8 cellular contexts compared by ENCODE assay signal in genomic region chr14:105892453-105893441, GRCh38.
DNase-seq lines count a peak whose midpoint lies in the region; ATAC-seq and TF ChIP-seq lines count a peak whose summit lies in the region.
"Not testable (repeated sequence)": the region's sequence is repeated elsewhere in the genome, so short reads cannot be mapped to it uniquely, and the experiment has no call there.

No MANE protein-coding gene starts in this region.

- intact Hi-C loops in heart left ventricle (cut with DNase I); right lobe of liver (cut with DNase I); upper lobe of right lung (cut with DNase I): not testable (repeated sequence)

- H3K36me3 ChIP-seq in heart left ventricle, right lobe of liver, upper lobe of right lung: not testable (repeated sequence)

- H3K27me3 ChIP-seq in heart left ventricle, right lobe of liver, upper lobe of right lung: not testable (repeated sequence)

- 69 to 75% (median 72%) methylated on average over 17 to 27 of the region's 27 CpGs for WGBS in heart left ventricle, 4 donors
- WGBS in right lobe of liver (ENCODE audit: insufficient coverage, low coverage, low lambda C conversion rate, missing lambda C conversion rate), result 33% methylated on average over 8 of the region's 27 CpGs

- DNase-seq in H4 (ENCODE audit: low spot score) (peak; percentile 0), heart left ventricle (peak in 3 of 5 donors; percentile 2 to 13 (median 7)), right lobe of liver (peak in 2 of 3 donors; percentile 26 to 39), osteocyte (ENCODE audit: extremely low spot score, unreplicated experiment) (peak; percentile 76), upper lobe of right lung (peak; percentile 62)
- DNase-seq in activated CD4-positive, CD25-positive, alpha-beta regulatory T cell treated with anti-CD3 and anti-CD28 coated beads, Interleukin-2, amount 50 U/mL, for 72 hours, result peak; percentile 16
- peak; percentile 11 for DNase-seq in activated naive CD4-positive, alpha-beta T cell treated with anti-CD3 and anti-CD28 coated beads, Interleukin-2, amount 10 ng/mL, durations not matched to agents 7 days and 5 days

- H3K4me1 Mint-ChIP-seq in activated naive CD4-positive, alpha-beta T cell treated with anti-CD3 and anti-CD28 coated beads, Interleukin-2, amount 10 ng/mL, durations not matched to agents 7 days and 5 days, result peaks cover 40% of the 10 kb centered on the region
- not testable (repeated sequence) for H3K4me1 Mint-ChIP-seq in osteocyte (ENCODE audit: unreplicated experiment); stimulated activated memory B cell treated with anti-CD40 and anti-IgM and Interleukin-4, amounts not matched to agents 10 μg/mL and 1 μg/mL and 100 μg/mL, for 72 hours

- not testable (repeated sequence) for H3K4me1 ChIP-seq in heart left ventricle, right lobe of liver, upper lobe of right lung

- not testable (repeated sequence) for H3K36me3 Mint-ChIP-seq in activated naive CD4-positive, alpha-beta T cell treated with anti-CD3 and anti-CD28 coated beads, Interleukin-2, amount 10 ng/mL, durations not matched to agents 7 days and 5 days; osteocyte (ENCODE audit: unreplicated experiment); stimulated activated memory B cell treated with anti-CD40 and anti-IgM and Interleukin-4, amounts not matched to agents 10 μg/mL and 1 μg/mL and 100 μg/mL, for 72 hours

- not testable (repeated sequence) for H3K27ac Mint-ChIP-seq in activated naive CD4-positive, alpha-beta T cell treated with anti-CD3 and anti-CD28 coated beads, Interleukin-2, amount 10 ng/mL, durations not matched to agents 7 days and 5 days; osteocyte (ENCODE audit: unreplicated experiment); stimulated activated memory B cell treated with anti-CD40 and anti-IgM and Interleukin-4, amounts not matched to agents 10 μg/mL and 1 μg/mL and 100 μg/mL, for 72 hours

- not testable (repeated sequence) for TF ChIP-seq POLR2A in heart left ventricle (IDR thresholded peaks at IDR 0.05); right lobe of liver (IDR thresholded peaks at IDR 0.05)

- H3K27ac ChIP-seq in heart left ventricle, right lobe of liver, upper lobe of right lung: not testable (repeated sequence)

- CTCF ChIA-PET in activated naive CD4-positive, alpha-beta T cell treated with anti-CD3 and anti-CD28 coated beads, Interleukin-2, amount 10 ng/mL, durations not matched to agents 7 days and 5 days (lab: Charles Lee), result not testable (repeated sequence)

- H3K9me3 ChIP-seq in heart left ventricle, right lobe of liver, upper lobe of right lung: not testable (repeated sequence)

- TF ChIP-seq CTCF in heart left ventricle (IDR thresholded peaks at IDR 0.05); right lobe of liver (IDR thresholded peaks at IDR 0.05); osteocyte (IDR thresholded peaks at IDR 0.05); upper lobe of right lung (IDR thresholded peaks at IDR 0.05): not testable (repeated sequence)

- not testable (repeated sequence) for H3K4me3 Mint-ChIP-seq in activated naive CD4-positive, alpha-beta T cell treated with anti-CD3 and anti-CD28 coated beads, Interleukin-2, amount 10 ng/mL, durations not matched to agents 7 days and 5 days; osteocyte (ENCODE audit: unreplicated experiment)
- H3K4me3 Mint-ChIP-seq in stimulated activated memory B cell treated with anti-CD40 and anti-IgM and Interleukin-4, amounts not matched to agents 10 μg/mL and 1 μg/mL and 100 μg/mL, for 72 hours, result peak overlapping the region; percentile 9

- peaks cover 98% of the 10 kb centered on the region for H3K27me3 Mint-ChIP-seq in activated naive CD4-positive, alpha-beta T cell treated with anti-CD3 and anti-CD28 coated beads, Interleukin-2, amount 10 ng/mL, durations not matched to agents 7 days and 5 days
- H3K27me3 Mint-ChIP-seq in osteocyte (ENCODE audit: unreplicated experiment); stimulated activated memory B cell treated with anti-CD40 and anti-IgM and Interleukin-4, amounts not matched to agents 10 μg/mL and 1 μg/mL and 100 μg/mL, for 72 hours: not testable (repeated sequence)

- not testable (repeated sequence) for H3K9me3 Mint-ChIP-seq in activated naive CD4-positive, alpha-beta T cell treated with anti-CD3 and anti-CD28 coated beads, Interleukin-2, amount 10 ng/mL, durations not matched to agents 7 days and 5 days; stimulated activated memory B cell treated with anti-CD40 and anti-IgM and Interleukin-4, amounts not matched to agents 10 μg/mL and 1 μg/mL and 100 μg/mL, for 72 hours
- peaks cover 13% of the 10 kb centered on the region for H3K9me3 Mint-ChIP-seq in osteocyte (ENCODE audit: unreplicated experiment)

- H3K4me3 ChIP-seq in heart left ventricle, right lobe of liver, upper lobe of right lung: not testable (repeated sequence)

- ATAC-seq in heart left ventricle; right lobe of liver; stimulated activated memory B cell treated with anti-CD40 and anti-IgM and Interleukin-4, amounts not matched to agents 10 μg/mL and 1 μg/mL and 100 μg/mL, for 72 hours; upper lobe of right lung: not testable (repeated sequence)

Comparison
In these comparisons a context has a peak if more than half of its experiments do, and no peak if none do; other contexts are left out.
1. DNase-seq: peak in every context shown above with its lines; median percentile 76 in osteocyte; 62 in upper lobe of right lung; 32 in right lobe of liver; 16 in activated CD4-positive, CD25-positive, alpha-beta regulatory T cell treated with anti-CD3 and anti-CD28 coated beads, Interleukin-2, amount 50 U/mL, for 72 hours; 11 in activated naive CD4-positive, alpha-beta T cell treated with anti-CD3 and anti-CD28 coated beads, Interleukin-2, amount 10 ng/mL, durations not matched to agents 7 days and 5 days; 7 in heart left ventricle; 0 in H4.